Comparison of ENCODE assay signal across 8 cellular contexts in the genomic region with DNA sequence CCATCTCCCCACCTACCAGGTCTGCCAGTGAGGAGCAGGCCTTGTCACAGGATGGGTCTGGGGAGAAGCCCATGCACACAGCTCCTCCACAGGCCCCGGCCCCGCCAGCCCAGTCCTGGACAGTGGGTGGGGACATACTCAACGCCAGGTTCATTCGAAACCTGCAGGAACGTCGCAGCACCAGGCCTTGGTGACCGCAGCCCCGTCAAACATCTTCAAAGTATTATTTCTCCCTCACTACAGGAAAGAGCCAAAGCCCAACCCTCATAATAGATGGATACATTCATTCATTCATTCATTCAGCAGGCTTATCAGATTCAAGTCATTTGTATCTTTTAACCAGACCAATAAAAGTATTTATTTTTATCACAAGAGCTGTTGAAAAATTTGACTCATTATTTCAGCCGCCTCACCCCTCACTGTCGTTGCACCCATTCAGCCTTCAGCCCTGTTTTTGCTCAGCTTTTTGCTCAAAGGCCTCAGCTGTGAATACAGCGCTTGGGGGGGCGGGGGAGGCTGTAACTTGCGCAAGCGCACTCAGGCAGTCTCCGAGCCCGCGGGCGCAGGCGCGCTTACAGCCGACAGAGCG.
A peak's percentile ranks its signal among the peaks of the same experiment; 100 is the strongest.
DNase-seq lines count a peak whose midpoint lies in the region; ATAC-seq and TF ChIP-seq lines count a peak whose summit lies in the region.

No MANE protein-coding gene starts in this region.

- H3K36me3 Mint-ChIP-seq in stimulated activated naive B cell treated with anti-CD40 and anti-IgM and Interleukin-4, amounts not matched to agents 10 μg/mL and 1 μg/mL and 100 μg/mL, for 72 hours: peaks cover 26 to 52% of the 10 kb centered on the region in 2 donors

- H3K4me3 Mint-ChIP-seq in stimulated activated naive B cell treated with anti-CD40 and anti-IgM and Interleukin-4, amounts not matched to agents 10 μg/mL and 1 μg/mL and 100 μg/mL, for 72 hours: peak overlapping the region; percentile 90 to 92

- no peaks in the 10 kb centered on the region for H3K9me3 Mint-ChIP-seq in stimulated activated naive B cell treated with anti-CD40 and anti-IgM and Interleukin-4, amounts not matched to agents 10 μg/mL and 1 μg/mL and 100 μg/mL, for 72 hours

- no peaks in the 10 kb centered on the region for H3K27me3 Mint-ChIP-seq in stimulated activated naive B cell treated with anti-CD40 and anti-IgM and Interleukin-4, amounts not matched to agents 10 μg/mL and 1 μg/mL and 100 μg/mL, for 72 hours

- DNase-seq in CD1c-positive myeloid dendritic cell (ENCODE audit: extremely low spot score): peak; percentile 95
- peak; percentile 90 for DNase-seq in effector CD8-positive, alpha-beta T cell (lab: John Stamatoyannopoulos, UW)
- DNase-seq in midbrain (lab: John Stamatoyannopoulos, UW): peak; percentile 95
- DNase-seq in stimulated activated naive B cell treated with anti-CD40 and anti-IgM and Interleukin-4, amounts not matched to agents 10 μg/mL and 1 μg/mL and 100 μg/mL, for 72 hours: no peak

- peak overlapping the region; percentile 93 for H3K4me3 ChIP-seq in WI38 (ENCODE audit: low read depth, low read length)

- peak overlapping the region; percentile 94 for H3K27ac Mint-ChIP-seq in stimulated activated naive B cell treated with anti-CD40 and anti-IgM and Interleukin-4, amounts not matched to agents 10 μg/mL and 1 μg/mL and 100 μg/mL, for 72 hours

- ATAC-seq in HG03097 (IDR thresholded peaks at IDR 0.05; ENCODE audit: low FRiP score, unreplicated experiment) (peak; percentile 42), GM18867 (IDR thresholded peaks at IDR 0.05; ENCODE audit: unreplicated experiment) (no peak), GM18909 (IDR thresholded peaks at IDR 0.05; ENCODE audit: poor library complexity, unreplicated experiment) (no peak)
- no peak for ATAC-seq in stimulated activated naive B cell treated with anti-CD40 and anti-IgM and Interleukin-4, amounts not matched to agents 10 μg/mL and 1 μg/mL and 100 μg/mL, for 72 hours (replicated peaks)

- H3K4me1 Mint-ChIP-seq in stimulated activated naive B cell treated with anti-CD40 and anti-IgM and Interleukin-4, amounts not matched to agents 10 μg/mL and 1 μg/mL and 100 μg/mL, for 72 hours: peaks cover 30 to 37% of the 10 kb centered on the region in 2 donors

- no peak for TF ChIP-seq CTCF in WI38 (IDR thresholded peaks at IDR 0.05; ENCODE audit: low read depth, low read length)
